Comparison of ENCODE assay signal across 19 cellular contexts in the genomic region with DNA sequence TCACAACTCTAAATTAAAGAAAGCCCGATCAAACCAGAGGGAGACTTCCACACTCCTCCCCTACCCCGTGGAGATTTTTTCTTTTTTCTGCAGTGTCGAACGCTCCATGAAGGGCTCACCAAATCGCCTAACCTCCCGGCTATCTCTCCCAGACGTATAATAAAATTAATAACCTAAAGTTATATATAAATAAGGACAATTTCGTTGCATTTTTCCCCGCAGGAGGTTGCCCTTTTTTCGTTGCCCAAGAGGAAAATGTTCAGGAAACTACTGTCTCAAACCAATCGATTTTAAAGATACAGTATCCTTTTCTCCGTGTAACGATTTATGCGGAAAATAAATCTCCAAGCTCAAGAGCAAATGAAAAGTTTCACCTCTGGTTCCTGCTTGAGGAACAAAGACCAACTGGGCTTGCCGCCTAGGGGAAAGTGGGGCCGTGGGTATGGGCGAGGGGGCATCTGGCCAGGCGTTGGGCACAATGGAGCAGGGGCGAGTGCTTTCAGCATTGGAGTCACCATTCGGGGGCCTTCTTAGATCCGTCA. TPM values are rescaled to one million over a fixed set of nuclear protein-coding genes. Genes with fewer than 3 reads are reported as not detected.
A peak's percentile ranks its signal among the peaks of the same experiment; 100 is the strongest.
DNase-seq lines count a peak whose midpoint lies in the region; ATAC-seq, FAIRE-seq and TF ChIP-seq lines count a peak whose summit lies in the region.
"Had no signal": no experiment of that assay in that cellular context is flagged by ENCODE, and none has a peak within 500 bp of the region (broad histone marks: within the 10 kb centered on the region; RNA-seq: fewer than 3 reads in every experiment).

No MANE protein-coding gene starts in this region.

- H2AFZ ChIP-seq in GM23338 (no peak overlapping the region), K562 (ENCODE audit: low read depth, low read length) (no peak overlapping the region)

- ATAC-seq in CD4-positive, CD25-positive, alpha-beta regulatory T cell (ENCODE audit: low read depth in 2 of 2): no peak
- ATAC-seq in GM23338 (no peak), K562 (no peak)
- ATAC-seq: sciatic nerve had no signal

- no peak overlapping the region for H3K9ac ChIP-seq in K562 (ENCODE audit: insufficient read depth in 1 of 2, low read depth in 2 of 2, low read length in 2 of 2)

- H3K27ac Mint-ChIP-seq in CD4-positive, CD25-positive, alpha-beta regulatory T cell: peak overlapping the region; percentile 62 to 87 (median 83)
- H3K27ac Mint-ChIP-seq in GM23338 (no peak overlapping the region), neural crest cell (ENCODE audit: unreplicated experiment) (no peak overlapping the region)

- TF ChIP-seq POLR2A in K562 (conservative IDR thresholded peaks at IDR 0.05): no peak

- peaks cover 0 to 43% (median 10%) of the 10 kb centered on the region in 7 donors for H3K9me3 Mint-ChIP-seq in CD4-positive, CD25-positive, alpha-beta regulatory T cell
- H3K9me3 Mint-ChIP-seq in GM23338 (peaks cover 9% of the 10 kb centered on the region; the same call in 2 of the 3 replicates), neural crest cell (no peaks in the 10 kb centered on the region)

- no peaks in the 10 kb centered on the region for H3K36me3 ChIP-seq in CD4-positive, CD25-positive, alpha-beta regulatory T cell (ENCODE audit: control insufficient read depth, insufficient read depth, low read length)
- H3K36me3 ChIP-seq in GM23338 (ENCODE audit: insufficient read depth) (no peaks in the 10 kb centered on the region), K562 (ENCODE audit: control insufficient read depth, insufficient read depth, low read length) (no peaks in the 10 kb centered on the region)
- H3K36me3 ChIP-seq: neutrophil had no signal

- H3K9me1 ChIP-seq in K562 (ENCODE audit: control insufficient read depth, insufficient read depth, low read length): no peaks in the 10 kb centered on the region

- peaks cover 13% of the 10 kb centered on the region for H3K4me1 ChIP-seq in CD4-positive, CD25-positive, alpha-beta regulatory T cell (ENCODE audit: control insufficient read depth, insufficient read depth, low read length, poor library complexity, severe bottlenecking)
- peaks cover 44% of the 10 kb centered on the region for H3K4me1 ChIP-seq in GM23338 (ENCODE audit: insufficient read depth)
- peaks cover 0 to 39% of the 10 kb centered on the region in 2 experiments; a peak in 3 of 5 replicates for H3K4me1 ChIP-seq in K562 (replicated peaks in 1 of 2; ENCODE audit: control insufficient read depth in 2 of 2, insufficient read depth in 2 of 2, low read length in 2 of 2)

- H3K36me3 Mint-ChIP-seq in CD4-positive, CD25-positive, alpha-beta regulatory T cell: peaks cover 4% of the 10 kb centered on the region
- H3K36me3 Mint-ChIP-seq in GM23338 (ENCODE audit: low read depth): peaks cover 4% of the 10 kb centered on the region; the same call in 1 of the 3 replicates
- H3K36me3 Mint-ChIP-seq in neural crest cell (ENCODE audit: low read depth): peaks cover 6% of the 10 kb centered on the region

- H3K4me3 Mint-ChIP-seq in CD4-positive, CD25-positive, alpha-beta regulatory T cell: peak overlapping the region in 3 of 4 donors; percentile 30 to 77 (median 73)
- H3K4me3 Mint-ChIP-seq in GM23338 (peak overlapping the region; percentile 62; the same call in 1 of the 3 replicates), neural crest cell (peak overlapping the region; percentile 79)

- FAIRE-seq in K562 (lab: Jason Lieb, UNC): no peak
- FAIRE-seq: endothelial cell of umbilical vein, frontal cortex, GM12891 had no signal

- no peak overlapping the region for H3K27ac ChIP-seq in CD4-positive, CD25-positive, alpha-beta regulatory T cell (ENCODE audit: insufficient read depth, low read length, poor library complexity, severe bottlenecking)
- H3K27ac ChIP-seq in GM23338 (ENCODE audit: low read depth) (no peak overlapping the region), K562 (ENCODE audit: extremely low read depth, low read depth, low read length) (no peak overlapping the region)
- H3K27ac ChIP-seq: C4-2B, neutrophil had no signal

- in situ Hi-C loops in K562 (cut with MboI): loop anchor here (10.0 to 25.0 kb wide), 2 partner anchors 657 to 1044 kb away; no protein-coding TSS in a partner anchor

- TF ChIP-seq RAD21 in K562 (CRISPR knock-in tag; conservative IDR thresholded peaks at IDR 0.05 in 1 of 2, IDR thresholded peaks at IDR 0.05 in 1 of 2): no peak

- H3K9me2 ChIP-seq in GM23338 (ENCODE audit: insufficient read depth): no peaks in the 10 kb centered on the region

- TF ChIP-seq CTCF in GM23338 (conservative IDR thresholded peaks at IDR 0.05; ENCODE audit: low read depth in 2 of 2): no peak
- TF ChIP-seq CTCF in K562 (IDR thresholded peaks at IDR 0.05 in 2 of 3, conservative IDR thresholded peaks at IDR 0.05 in 1 of 3; ENCODE audit: insufficient read depth in 2 of 3, low read depth in 1 of 3, low read length in 3 of 3): no peak
- TF ChIP-seq CTCF in neural crest cell (conservative IDR thresholded peaks at IDR 0.05): no peak

- H3K4me2 ChIP-seq in GM23338: peak overlapping the region; percentile 60
- H3K4me2 ChIP-seq in K562 (ENCODE audit: insufficient read depth, low read length): no peak overlapping the region

- H3K27me3 ChIP-seq in CD4-positive, CD25-positive, alpha-beta regulatory T cell (ENCODE audit: control insufficient read depth, insufficient read depth, low read length): peaks cover 57% of the 10 kb centered on the region
- H3K27me3 ChIP-seq in GM23338 (ENCODE audit: insufficient read depth) (peaks cover 98% of the 10 kb centered on the region), K562 (ENCODE audit: control insufficient read depth in 2 of 2, insufficient read depth in 2 of 2, low read length in 2 of 2) (peaks cover 48 to 77% of the 10 kb centered on the region in 2 experiments)

- peaks cover 31% of the 10 kb centered on the region for H3F3A ChIP-seq in GM23338 (replicated peaks; ENCODE audit: low read depth)

- DNase-seq in CD4-positive, CD25-positive, alpha-beta regulatory T cell: no peak
- DNase-seq in GM23338 (ENCODE audit: low spot score) (no peak), K562 (ENCODE audit: extremely low read depth in 1 of 4, low spot score in 3 of 4) (no peak), neural crest cell (ENCODE audit: low read depth, low spot score) (no peak), hippocampal formation (lab: John Stamatoyannopoulos, UW) (no peak), NCI-H1694 (lab: John Stamatoyannopoulos, UW) (no peak), pons (ENCODE audit: low spot score) (no peak)
- DNase-seq: KG1; NCI-H1092 treated with DMSO at 0.1 percent for 48 hours; SHP77 treated with DMSO at 0.1 percent for 48 hours; stimulated activated CD4-positive, alpha-beta T cell treated with anti-CD3 and anti-CD28 coated beads, Interleukin-4, amount 100 ng/mL, for 24 hours had no signal

- peaks cover 25 to 82% of the 10 kb centered on the region in 2 experiments for H3K9me3 ChIP-seq in CD4-positive, CD25-positive, alpha-beta regulatory T cell (ENCODE audit: control insufficient read depth in 2 of 2, low read length in 2 of 2)
- H3K9me3 ChIP-seq in K562 (replicated peaks; ENCODE audit: control insufficient read depth, insufficient read depth, low read depth, low read length): peaks cover 10% of the 10 kb centered on the region

- WGBS in K562 (ENCODE audit: insufficient coverage, low coverage, missing lambda C conversion rate): 36% methylated on average over 21 of the region's 21 CpGs

- H3K4me1 Mint-ChIP-seq in CD4-positive, CD25-positive, alpha-beta regulatory T cell: peaks cover 4 to 16% (median 15%) of the 10 kb centered on the region in 4 donors
- H3K4me1 Mint-ChIP-seq in GM23338 (peaks cover 47% of the 10 kb centered on the region), neural crest cell (peaks cover 13% of the 10 kb centered on the region)

- POLR2A ChIA-PET in K562 (lab: Yijun Ruan, JAX): no interaction called here

- no peak for TF ChIP-seq EP300 in K562 (IDR thresholded peaks at IDR 0.05; ENCODE audit: low read length)

- H3K79me2 ChIP-seq in GM23338 (replicated peaks; ENCODE audit: insufficient read depth) (no peaks in the 10 kb centered on the region), K562 (ENCODE audit: control insufficient read depth, insufficient read depth, low read length) (no peaks in the 10 kb centered on the region)

- CTCF ChIA-PET in K562 (lab: Yijun Ruan, JAX; ENCODE audit: low intra/inter-chr PET ratio): interaction anchor here (3.8 kb wide), 1 partner anchor 391 kb away, joined by 36 read pairs; no protein-coding TSS in a partner anchor

- H4K20me1 ChIP-seq in GM23338 (replicated peaks; ENCODE audit: insufficient read depth) (peaks cover 45% of the 10 kb centered on the region), K562 (replicated peaks; ENCODE audit: control insufficient read depth, insufficient read depth, low read length) (peaks cover 4% of the 10 kb centered on the region; the same call in 1 of the 2 replicates)

- no TSS peak for BruUV-seq in K562 (replicated peaks; lab: Mats Ljungman, UMichigan)

- intact Hi-C loops in K562 (cut with micrococcal nuclease): no loop called here

- no peak overlapping the region for H3K4me3 ChIP-seq in CD4-positive, CD25-positive, alpha-beta regulatory T cell (ENCODE audit: low read depth, low read length)
- H3K4me3 ChIP-seq in GM23338 (peak overlapping the region; percentile 37), K562 (no peak overlapping the region)
- H3K4me3 ChIP-seq: lung had no signal

- H3K27me3 Mint-ChIP-seq in CD4-positive, CD25-positive, alpha-beta regulatory T cell: peaks cover 88% of the 10 kb centered on the region
- H3K27me3 Mint-ChIP-seq in GM23338 (ENCODE audit: insufficient read depth, low read depth, poor library complexity): peaks cover 96% of the 10 kb centered on the region
- peaks cover 96% of the 10 kb centered on the region for H3K27me3 Mint-ChIP-seq in neural crest cell (ENCODE audit: low read depth)

RNA-seq across cellular contexts. Expression of a gene that starts 2.2 kb away (rescaled TPM):
- not detected for total RNA-seq in CD4-positive, CD25-positive, alpha-beta regulatory T cell
- not detected for polyA plus RNA-seq in CD4-positive, CD25-positive, alpha-beta regulatory T cell
- 0.03 and 0.04 TPM in 2 replicates for total RNA-seq in GM23338 (2014; rRNA removed; shearing (Covaris generic))
- polyA plus RNA-seq in GM23338 (2016; fragmentation: Nextera tagmentation; extraction: Ambion mirVana): not detected in 2 replicates
- total RNA-seq in K562 (2011; cell fraction: chromatin; rRNA removed; ENCODE audit: low replicate concordance): 0.09 TPM in 1 of 2 replicates, not detected in the other
- not detected in 2 replicates for total RNA-seq in K562 (2011; cell fraction: nucleolus; rRNA removed)
- total RNA-seq in K562 (2011; cell fraction: nucleoplasm; rRNA removed): 0.07 TPM in 1 of 2 replicates, not detected in the other
- 0.04 TPM in 1 of 2 replicates, not detected in the other for total RNA-seq in K562 (2014; rRNA removed)
- total RNA-seq in K562 (2014; rRNA removed; fragmentation: Illumina TruSeq; extraction: Trizol): not detected in 2 replicates
- total RNA-seq in K562 (2015; rRNA removed; fragmentation: Illumina TruSeq; extraction: Trizol): not detected in 2 replicates
- not detected in 2 replicates for total RNA-seq in K562 (2021)
- polyA plus RNA-seq in K562 (2011; rRNA removed): not detected in 2 replicates
- not detected in 2 replicates for polyA plus RNA-seq in K562 (2011; cell fraction: cytosol; rRNA removed)
- not detected in 2 replicates for polyA plus RNA-seq in K562 (2011; cell fraction: nucleus; rRNA removed)
- polyA plus RNA-seq in K562 (2012): 0.01 TPM in 1 of 2 replicates, not detected in the other
- not detected in 2 replicates for polyA plus RNA-seq in K562 (2014; fragmentation: Illumina TruSeq; extraction: Trizol)
- not detected for polyA plus RNA-seq in K562 (2014; fragmentation: Nextera tagmentation; extraction: Ambion mirVana)
- polyA plus RNA-seq in K562 (2014; rRNA removed): not detected in 2 replicates
- not detected in 2 replicates for polyA minus RNA-seq in K562 (2011; rRNA and poly(A)+ RNA removed)
- polyA minus RNA-seq in K562 (2011; cell fraction: cytosol; rRNA and poly(A)+ RNA removed): not detected in 2 replicates
- polyA minus RNA-seq in K562 (2011; cell fraction: nucleus; rRNA and poly(A)+ RNA removed): not detected in 2 replicates
- 0.43 and 0.44 TPM in 2 replicates for total RNA-seq in neural crest cell
- total RNA-seq: endothelial cell of umbilical vein, frontal cortex, lung, sciatic nerve had no signal
- polyA plus RNA-seq: endothelial cell of umbilical vein, lung had no signal

RNA-seq across cellular contexts. Expression of a gene that starts 11.0 kb away (rescaled TPM):
- total RNA-seq in CD4-positive, CD25-positive, alpha-beta regulatory T cell: not detected
- polyA plus RNA-seq in CD4-positive, CD25-positive, alpha-beta regulatory T cell: not detected
- total RNA-seq in GM23338 (2014; rRNA removed; shearing (Covaris generic)): 0.47 TPM in 1 of 2 replicates, not detected in the other
- not detected in 2 replicates for polyA plus RNA-seq in GM23338 (2016; fragmentation: Nextera tagmentation; extraction: Ambion mirVana)
- total RNA-seq in K562 (2011; cell fraction: chromatin; rRNA removed; ENCODE audit: low replicate concordance): not detected in 2 replicates
- total RNA-seq in K562 (2011; cell fraction: nucleolus; rRNA removed): not detected in 2 replicates
- total RNA-seq in K562 (2011; cell fraction: nucleoplasm; rRNA removed): not detected in 2 replicates
- total RNA-seq in K562 (2014; rRNA removed): not detected in 2 replicates
- not detected in 2 replicates for total RNA-seq in K562 (2014; rRNA removed; fragmentation: Illumina TruSeq; extraction: Trizol)
- total RNA-seq in K562 (2015; rRNA removed; fragmentation: Illumina TruSeq; extraction: Trizol): not detected in 2 replicates
- not detected in 2 replicates for total RNA-seq in K562 (2021)
- 0.03 TPM in 1 of 2 replicates, not detected in the other for polyA plus RNA-seq in K562 (2011; rRNA removed)
- polyA plus RNA-seq in K562 (2011; cell fraction: cytosol; rRNA removed): 0.07 TPM in 1 of 2 replicates, not detected in the other
- not detected in 2 replicates for polyA plus RNA-seq in K562 (2011; cell fraction: nucleus; rRNA removed)
- 0.04 TPM in 1 of 2 replicates, not detected in the other for polyA plus RNA-seq in K562 (2012)
- polyA plus RNA-seq in K562 (2014; fragmentation: Illumina TruSeq; extraction: Trizol): 0.04 TPM in 1 of 2 replicates, not detected in the other
- not detected for polyA plus RNA-seq in K562 (2014; fragmentation: Nextera tagmentation; extraction: Ambion mirVana)
- not detected in 2 replicates for polyA plus RNA-seq in K562 (2014; rRNA removed)
- polyA minus RNA-seq in K562 (2011; rRNA and poly(A)+ RNA removed): not detected in 2 replicates
- not detected in 2 replicates for polyA minus RNA-seq in K562 (2011; cell fraction: cytosol; rRNA and poly(A)+ RNA removed)
- not detected in 2 replicates for polyA minus RNA-seq in K562 (2011; cell fraction: nucleus; rRNA and poly(A)+ RNA removed)
- total RNA-seq in neural crest cell: not detected in 2 replicates
- total RNA-seq: cerebellum, endothelial cell of umbilical vein, frontal cortex, lung, sciatic nerve had no signal
- polyA plus RNA-seq: endothelial cell of umbilical vein, lung had no signal

RNA-seq across cellular contexts. Expression of a gene that starts 18.1 kb away (rescaled TPM):
- not detected for total RNA-seq in CD4-positive, CD25-positive, alpha-beta regulatory T cell
- not detected for polyA plus RNA-seq in CD4-positive, CD25-positive, alpha-beta regulatory T cell
- not detected in 2 replicates for total RNA-seq in GM23338 (2014; rRNA removed; shearing (Covaris generic))
- not detected in 2 replicates for polyA plus RNA-seq in GM23338 (2016; fragmentation: Nextera tagmentation; extraction: Ambion mirVana)
- not detected in 2 replicates for total RNA-seq in K562 (2011; cell fraction: chromatin; rRNA removed; ENCODE audit: low replicate concordance)
- not detected in 2 replicates for total RNA-seq in K562 (2011; cell fraction: nucleolus; rRNA removed)
- not detected in 2 replicates for total RNA-seq in K562 (2011; cell fraction: nucleoplasm; rRNA removed)
- not detected in 2 replicates for total RNA-seq in K562 (2014; rRNA removed)
- total RNA-seq in K562 (2014; rRNA removed; fragmentation: Illumina TruSeq; extraction: Trizol): not detected in 2 replicates
- total RNA-seq in K562 (2015; rRNA removed; fragmentation: Illumina TruSeq; extraction: Trizol): not detected in 2 replicates
- total RNA-seq in K562 (2021): not detected in 2 replicates
- not detected in 2 replicates for polyA plus RNA-seq in K562 (2011; rRNA removed)
- not detected in 2 replicates for polyA plus RNA-seq in K562 (2011; cell fraction: cytosol; rRNA removed)
- polyA plus RNA-seq in K562 (2011; cell fraction: nucleus; rRNA removed): not detected in 2 replicates
- not detected in 2 replicates for polyA plus RNA-seq in K562 (2012)
- not detected in 2 replicates for polyA plus RNA-seq in K562 (2014; fragmentation: Illumina TruSeq; extraction: Trizol)
- not detected for polyA plus RNA-seq in K562 (2014; fragmentation: Nextera tagmentation; extraction: Ambion mirVana)
- not detected in 2 replicates for polyA plus RNA-seq in K562 (2014; rRNA removed)
- polyA minus RNA-seq in K562 (2011; rRNA and poly(A)+ RNA removed): not detected in 2 replicates
- not detected in 2 replicates for polyA minus RNA-seq in K562 (2011; cell fraction: cytosol; rRNA and poly(A)+ RNA removed)
- polyA minus RNA-seq in K562 (2011; cell fraction: nucleus; rRNA and poly(A)+ RNA removed): not detected in 2 replicates
- total RNA-seq in neural crest cell: not detected in 2 replicates
- total RNA-seq: cerebellum, endothelial cell of umbilical vein, frontal cortex, lung, sciatic nerve had no signal
- polyA plus RNA-seq: endothelial cell of umbilical vein, lung had no signal

RNA-seq across cellular contexts. Expression of a gene that starts 25.6 kb away (rescaled TPM):
- total RNA-seq in CD4-positive, CD25-positive, alpha-beta regulatory T cell: not detected
- polyA plus RNA-seq in CD4-positive, CD25-positive, alpha-beta regulatory T cell: not detected
- total RNA-seq in GM23338 (2014; rRNA removed; shearing (Covaris generic)): not detected in 2 replicates
- polyA plus RNA-seq in GM23338 (2016; fragmentation: Nextera tagmentation; extraction: Ambion mirVana) (not detected in 2 replicates), K562 (2011; rRNA removed) (not detected in 2 replicates), K562 (2014; fragmentation: Illumina TruSeq; extraction: Trizol) (not detected in 2 replicates), K562 (2014; fragmentation: Nextera tagmentation; extraction: Ambion mirVana) (not detected), K562 (2014; rRNA removed) (not detected in 2 replicates)
- not detected in 2 replicates for total RNA-seq in K562 (2011; cell fraction: chromatin; rRNA removed; ENCODE audit: low replicate concordance)
- total RNA-seq in K562 (2011; cell fraction: nucleolus; rRNA removed): not detected in 2 replicates
- total RNA-seq in K562 (2011; cell fraction: nucleoplasm; rRNA removed): not detected in 2 replicates
- total RNA-seq in K562 (2014; rRNA removed) (not detected in 2 replicates), K562 (2014; rRNA removed; fragmentation: Illumina TruSeq; extraction: Trizol) (not detected in 2 replicates), K562 (2015; rRNA removed; fragmentation: Illumina TruSeq; extraction: Trizol) (not detected in 2 replicates), K562 (2021) (not detected in 2 replicates), neural crest cell (not detected in 2 replicates)
- polyA plus RNA-seq in K562 (2011; cell fraction: cytosol; rRNA removed): not detected in 2 replicates
- polyA plus RNA-seq in K562 (2011; cell fraction: nucleus; rRNA removed): not detected in 2 replicates
- polyA plus RNA-seq in K562 (2012): not detected in 2 replicates
- polyA minus RNA-seq in K562 (2011; rRNA and poly(A)+ RNA removed): not detected in 2 replicates
- polyA minus RNA-seq in K562 (2011; cell fraction: cytosol; rRNA and poly(A)+ RNA removed): not detected in 2 replicates
- polyA minus RNA-seq in K562 (2011; cell fraction: nucleus; rRNA and poly(A)+ RNA removed): not detected in 2 replicates
- total RNA-seq: cerebellum, endothelial cell of umbilical vein, frontal cortex, lung had no signal
- polyA plus RNA-seq: endothelial cell of umbilical vein, lung had no signal

RNA-seq across cellular contexts. Expression of a gene that starts 35.1 kb away (rescaled TPM):
- total RNA-seq in CD4-positive, CD25-positive, alpha-beta regulatory T cell: not detected
- polyA plus RNA-seq in CD4-positive, CD25-positive, alpha-beta regulatory T cell: not detected
- total RNA-seq in GM23338 (2014; rRNA removed; shearing (Covaris generic)): not detected in 2 replicates
- polyA plus RNA-seq in GM23338 (2016; fragmentation: Nextera tagmentation; extraction: Ambion mirVana): not detected in 2 replicates
- not detected in 2 replicates for total RNA-seq in K562 (2011; cell fraction: chromatin; rRNA removed; ENCODE audit: low replicate concordance)
- not detected in 2 replicates for total RNA-seq in K562 (2011; cell fraction: nucleolus; rRNA removed)
- total RNA-seq in K562 (2011; cell fraction: nucleoplasm; rRNA removed): not detected in 2 replicates
- not detected in 2 replicates for total RNA-seq in K562 (2014; rRNA removed)
- total RNA-seq in K562 (2014; rRNA removed; fragmentation: Illumina TruSeq; extraction: Trizol): not detected in 2 replicates
- total RNA-seq in K562 (2015; rRNA removed; fragmentation: Illumina TruSeq; extraction: Trizol): not detected in 2 replicates
- not detected in 2 replicates for total RNA-seq in K562 (2021)
- not detected in 2 replicates for polyA plus RNA-seq in K562 (2011; rRNA removed)
- polyA plus RNA-seq in K562 (2011; cell fraction: cytosol; rRNA removed): not detected in 2 replicates
- polyA plus RNA-seq in K562 (2011; cell fraction: nucleus; rRNA removed): not detected in 2 replicates
- not detected in 2 replicates for polyA plus RNA-seq in K562 (2012)
- not detected in 2 replicates for polyA plus RNA-seq in K562 (2014; fragmentation: Illumina TruSeq; extraction: Trizol)
- not detected for polyA plus RNA-seq in K562 (2014; fragmentation: Nextera tagmentation; extraction: Ambion mirVana)
- not detected in 2 replicates for polyA plus RNA-seq in K562 (2014; rRNA removed)
- polyA minus RNA-seq in K562 (2011; rRNA and poly(A)+ RNA removed): not detected in 2 replicates
- polyA minus RNA-seq in K562 (2011; cell fraction: cytosol; rRNA and poly(A)+ RNA removed): not detected in 2 replicates
- polyA minus RNA-seq in K562 (2011; cell fraction: nucleus; rRNA and poly(A)+ RNA removed): not detected in 2 replicates
- total RNA-seq in neural crest cell: not detected in 2 replicates
- total RNA-seq: cerebellum, endothelial cell of umbilical vein, frontal cortex had no signal
- polyA plus RNA-seq: endothelial cell of umbilical vein had no signal

Comparison
In these comparisons a context has a peak if more than half of its experiments do, and no peak if none do; other contexts are left out.
1. H3K27ac Mint-ChIP-seq: peak in CD4-positive, CD25-positive, alpha-beta regulatory T cell (3 of 3); none in GM23338 (single experiment) and neural crest cell (single experiment).
2. Peak in every context shown above with its lines, with median percentiles within 50 percentile points of each other: H3K4me3 Mint-ChIP-seq.